In the genomic region with DNA sequence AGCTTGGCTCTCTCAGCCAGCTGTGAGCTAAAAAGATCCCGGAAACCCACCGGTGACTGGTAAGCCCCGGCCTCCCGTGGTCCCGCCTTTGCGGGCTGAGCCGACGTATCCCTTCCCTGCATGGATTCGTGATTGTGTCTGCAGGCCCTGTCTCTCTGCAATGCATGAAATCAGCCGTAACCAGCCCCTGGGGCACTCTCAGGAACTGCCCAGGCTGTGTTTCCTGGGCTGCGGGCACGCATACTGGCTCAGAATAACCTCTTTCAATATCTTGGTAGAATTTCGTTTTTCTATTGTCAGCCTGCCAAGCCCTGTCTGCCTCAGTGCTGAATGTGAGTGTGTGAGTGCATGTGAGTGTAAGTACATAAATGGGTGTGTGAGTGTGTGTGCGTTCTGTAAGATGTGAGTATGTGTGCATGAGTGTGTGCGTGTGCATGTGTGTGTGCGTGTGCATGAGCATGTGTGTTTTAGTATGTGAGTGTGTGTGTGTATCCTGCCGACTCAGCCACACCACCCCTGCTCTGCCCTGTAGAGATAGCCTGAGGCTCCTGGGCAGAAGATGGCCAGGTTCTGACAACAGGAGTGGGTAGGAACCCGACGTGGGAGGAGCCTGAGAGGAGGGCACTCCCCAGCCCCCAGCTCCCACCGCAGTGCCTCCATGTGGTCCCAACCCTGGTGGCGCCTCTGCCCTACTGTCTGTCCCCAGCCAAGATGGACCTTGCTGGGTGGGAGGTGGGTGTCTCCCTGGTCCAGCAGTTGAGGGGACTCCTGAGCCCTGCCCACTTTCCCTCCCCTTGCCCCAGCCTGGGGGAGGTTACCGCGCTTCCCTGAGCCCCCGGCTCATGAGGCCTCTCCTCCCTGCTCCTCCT, we compare ENCODE assay signal across 8 cellular contexts.
DNase-seq lines count a peak whose midpoint lies in the region; ATAC-seq and TF ChIP-seq lines count a peak whose summit lies in the region.

No MANE protein-coding gene starts in this region.

- ATAC-seq in GM18909 (IDR thresholded peaks at IDR 0.05; ENCODE audit: poor library complexity, unreplicated experiment) (peak; percentile 81), HG03108 (IDR thresholded peaks at IDR 0.05; ENCODE audit: unreplicated experiment) (peak; percentile 66)

- no peak overlapping the region for H3K18ac ChIP-seq in trophoblast cell (ENCODE audit: low read length)

- no peak for TF ChIP-seq CTCF in A673 (conservative IDR thresholded peaks at IDR 0.05; ENCODE audit: low read depth, low read length)
- TF ChIP-seq CTCF in brain (conservative IDR thresholded peaks at IDR 0.05): no peak

- peaks cover 0 to 3% (median 0%) of the 10 kb centered on the region in 5 experiments for H3K9me3 Mint-ChIP-seq in brain

- no peak overlapping the region for H3K4ac ChIP-seq in trophoblast cell (ENCODE audit: low read depth, low read length)

- H3K4me3 ChIP-seq in A673 (ENCODE audit: low read depth, low read length, poor library complexity, severe bottlenecking) (no peak overlapping the region), trophoblast cell (ENCODE audit: low read depth, low read length) (no peak overlapping the region)

- H3K23ac ChIP-seq in trophoblast cell (ENCODE audit: low read length): no peak overlapping the region

- H2BK5ac ChIP-seq in trophoblast cell (ENCODE audit: low read depth, low read length, poor library complexity): no peak overlapping the region

- POLR2A ChIA-PET in A673 (lab: Charles Lee; ENCODE audit: low non-redundant PET): no interaction called here

- H4K12ac ChIP-seq in trophoblast cell (ENCODE audit: low read depth, low read length): no peak overlapping the region

- H3K9me3 ChIP-seq in A673 (ENCODE audit: low read depth, low read length, poor library complexity, severe bottlenecking) (no peaks in the 10 kb centered on the region), trophoblast cell (ENCODE audit: insufficient read depth, low read depth, low read length) (peaks cover 5% of the 10 kb centered on the region)

- no peaks in the 10 kb centered on the region for H3K36me3 ChIP-seq in A673 (ENCODE audit: insufficient read depth, low read length, poor library complexity, severe bottlenecking)
- no peaks in the 10 kb centered on the region for H3K36me3 ChIP-seq in trophoblast cell (ENCODE audit: control insufficient read depth in 1 of 2, insufficient read depth in 2 of 2, low read length in 2 of 2)

- no peak overlapping the region for H2BK120ac ChIP-seq in trophoblast cell (ENCODE audit: insufficient read depth, low read length, poor library complexity)

- no peak overlapping the region for H3K14ac ChIP-seq in trophoblast cell (ENCODE audit: low read length)

- DNase-seq in A673 (ENCODE audit: low spot score) (peak; percentile 71), OCI-M2 (lab: John Stamatoyannopoulos, UW; ENCODE audit: unreplicated experiment) (no peak), trophoblast cell (no peak), D341Med (ENCODE audit: low spot score) (no peak), A172 (ENCODE audit: low spot score) (no peak)

- H2AFZ ChIP-seq in trophoblast cell (ENCODE audit: insufficient read depth, low read length, poor library complexity): no peak overlapping the region

- H3K79me2 ChIP-seq in trophoblast cell (ENCODE audit: control insufficient read depth, insufficient read depth, low read length, poor library complexity): no peaks in the 10 kb centered on the region

- no peak overlapping the region for H3K4me2 ChIP-seq in trophoblast cell (ENCODE audit: low read length)

- H3K27ac ChIP-seq in A673 (ENCODE audit: low read depth, low read length, poor library complexity, severe bottlenecking): no peak overlapping the region
- H3K27ac ChIP-seq in trophoblast cell (ENCODE audit: low read depth, low read length): no peak overlapping the region

- no peak overlapping the region for H2AK5ac ChIP-seq in trophoblast cell (ENCODE audit: low read length)

- intact Hi-C loops in A673 (cut with micrococcal nuclease; ENCODE audit: unreplicated experiment): no loop called here

- no CpG with 5 or more reads among the region's 24 CpGs for WGBS in trophoblast cell (ENCODE audit: extremely low coverage, insufficient coverage, insufficient read length)

- H4K91ac ChIP-seq in trophoblast cell (ENCODE audit: low read depth, low read length): no peak overlapping the region

- no peak overlapping the region for H4K8ac ChIP-seq in trophoblast cell (ENCODE audit: low read depth, low read length)

- peaks cover 18% of the 10 kb centered on the region for H3K4me1 ChIP-seq in A673 (ENCODE audit: insufficient read depth, low read length, poor library complexity, severe bottlenecking)
- H3K4me1 ChIP-seq in trophoblast cell (ENCODE audit: control insufficient read depth in 1 of 2, insufficient read depth in 2 of 2, low read length in 2 of 2): peaks cover 8 to 11% of the 10 kb centered on the region in 2 experiments

- peaks cover 3% of the 10 kb centered on the region for H3K27me3 Mint-ChIP-seq in brain

- peak overlapping the region; percentile 1 to 44 (median 7) for H3K4me3 Mint-ChIP-seq in brain

- H3K9ac ChIP-seq in trophoblast cell (ENCODE audit: low read length): no peak overlapping the region

- no peak overlapping the region for H2BK12ac ChIP-seq in trophoblast cell (ENCODE audit: low read length)

- CTCF ChIA-PET in A673 (lab: Charles Lee): no interaction called here

- H3K27ac Mint-ChIP-seq in brain: peak overlapping the region; percentile 23 to 97 (median 91)

- H3K27me3 ChIP-seq in A673 (replicated peaks; ENCODE audit: insufficient read depth, low read depth, low read length, poor library complexity) (peaks cover 7% of the 10 kb centered on the region), trophoblast cell (ENCODE audit: insufficient read depth, low read length) (no peaks in the 10 kb centered on the region)

- H3K36me3 Mint-ChIP-seq in brain: no peaks in the 10 kb centered on the region

- no TSS peak for BruUV-seq in A673 (replicated peaks; lab: Mats Ljungman, UMichigan)

- no peaks in the 10 kb centered on the region for H3K79me1 ChIP-seq in trophoblast cell (ENCODE audit: low read length)

- H3K4me1 Mint-ChIP-seq in brain: peaks cover 60% of the 10 kb centered on the region
